Comparison of ENCODE assay signal across 15 cellular contexts in genomic region chr7:41889040-41889439, GRCh38.
DNase-seq lines count a peak whose midpoint lies in the region; ATAC-seq, FAIRE-seq and TF ChIP-seq lines count a peak whose summit lies in the region.
"Had no signal": no experiment of that assay in that cellular context is flagged by ENCODE, and none has a peak within 500 bp of the region (broad histone marks: within the 10 kb centered on the region; RNA-seq: fewer than 3 reads in every experiment).

No MANE protein-coding gene starts in this region.

- H3K4me3 ChIP-seq in astrocyte (ENCODE audit: insufficient read depth, low read depth, low read length): no peak overlapping the region

- H3K27ac ChIP-seq in astrocyte (ENCODE audit: low read depth, low read length): no peak overlapping the region
- H3K27ac ChIP-seq in CD4-positive, alpha-beta T cell (ENCODE audit: low read depth, low read length): no peak overlapping the region
- H3K27ac ChIP-seq: KMS-11 had no signal

- H3K4me3 Mint-ChIP-seq in astrocyte (ENCODE audit: unreplicated experiment): no peak overlapping the region
- H3K4me3 Mint-ChIP-seq in CD4-positive, alpha-beta T cell: no peak overlapping the region

- H3K9me3 ChIP-seq in astrocyte (ENCODE audit: insufficient read depth, low read depth, low read length): no peaks in the 10 kb centered on the region
- no peaks in the 10 kb centered on the region for H3K9me3 ChIP-seq in CD4-positive, alpha-beta T cell (ENCODE audit: control insufficient read depth, low read length)
- H3K9me3 ChIP-seq: BE2C had no signal

- H3K4me1 Mint-ChIP-seq in astrocyte (ENCODE audit: low read depth, unreplicated experiment): peaks cover 47% of the 10 kb centered on the region
- H3K4me1 Mint-ChIP-seq in CD4-positive, alpha-beta T cell (ENCODE audit: low read depth): no peaks in the 10 kb centered on the region

- no peaks in the 10 kb centered on the region for H3K36me3 ChIP-seq in astrocyte (ENCODE audit: insufficient read depth, low read length)
- H3K36me3 ChIP-seq: BE2C had no signal

- peak overlapping the region; percentile 9 for H2AFZ ChIP-seq in astrocyte (ENCODE audit: low read depth, low read length)

- H3K27ac Mint-ChIP-seq in astrocyte (ENCODE audit: unreplicated experiment): no peak overlapping the region
- H3K27ac Mint-ChIP-seq in CD4-positive, alpha-beta T cell: no peak overlapping the region

- FAIRE-seq in GM12891 (lab: Jason Lieb, UNC): peak; percentile 47
- peak; percentile 73 for FAIRE-seq in astrocyte (lab: Jason Lieb, UNC)
- FAIRE-seq: frontal cortex had no signal

- TF ChIP-seq POLR2A in GM12891 (IDR thresholded peaks at IDR 0.05; ENCODE audit: low read depth, low read length): no peak

- H3K4me1 ChIP-seq in astrocyte (ENCODE audit: insufficient read depth, low read length): peaks cover 37% of the 10 kb centered on the region
- H3K4me1 ChIP-seq: BE2C had no signal

- no peak for TF ChIP-seq CTCF in astrocyte (IDR thresholded peaks at IDR 0.05; ENCODE audit: insufficient read depth, low read depth, low read length)
- no peak for TF ChIP-seq CTCF in CD4-positive, alpha-beta T cell (IDR thresholded peaks at IDR 0.05)

- CTCF ChIA-PET in CD4-positive, alpha-beta T cell (lab: Charles Lee): interaction anchor here (1.5 kb wide), 1 partner anchor 52 kb away, joined by 4 read pairs; no protein-coding TSS in a partner anchor

- ATAC-seq in GM19463 (IDR thresholded peaks at IDR 0.05; ENCODE audit: unreplicated experiment): peak; percentile 40
- ATAC-seq in HG02981 (IDR thresholded peaks at IDR 0.05; ENCODE audit: unreplicated experiment): peak; percentile 58
- no peak for ATAC-seq in GM21619 (IDR thresholded peaks at IDR 0.05; ENCODE audit: unreplicated experiment)
- no peak for ATAC-seq in CD4-positive, alpha-beta T cell (ENCODE audit: poor library complexity)
- ATAC-seq: Panc1 had no signal

- no peak overlapping the region for H3K4me2 ChIP-seq in astrocyte (ENCODE audit: low read length)
- H3K4me2 ChIP-seq: KMS-11 had no signal

- no peaks in the 10 kb centered on the region for H3K36me3 Mint-ChIP-seq in astrocyte (ENCODE audit: low read depth, unreplicated experiment)
- no peaks in the 10 kb centered on the region for H3K36me3 Mint-ChIP-seq in CD4-positive, alpha-beta T cell (ENCODE audit: low read depth)

- no peak overlapping the region for H3K9ac ChIP-seq in astrocyte (ENCODE audit: low read length)
- H3K9ac ChIP-seq: KMS-11 had no signal

- POLR2A ChIA-PET in CD4-positive, alpha-beta T cell (lab: Charles Lee): no interaction called here

- intact Hi-C loops in CD4-positive, alpha-beta T cell (cut with DNase I, micrococcal nuclease): no loop called here

- peaks cover 3% of the 10 kb centered on the region for H3K9me3 Mint-ChIP-seq in astrocyte (ENCODE audit: unreplicated experiment)
- H3K9me3 Mint-ChIP-seq in CD4-positive, alpha-beta T cell: no peaks in the 10 kb centered on the region

- no peak for DNase-seq in GM12891 (ENCODE audit: insufficient read length, low spot score)
- no peak for DNase-seq in astrocyte (ENCODE audit: low read depth)
- DNase-seq in activated CD8-positive, alpha-beta memory T cell treated with anti-CD3 and anti-CD28 coated beads, Interleukin-2, amount 50 U/mL, for 4 hours: no peak
- no peak for DNase-seq in CD4-positive, alpha-beta T cell
- no peak for DNase-seq in SKM-1 treated with dmso at 0.1 percent for 144 hours (lab: John Stamatoyannopoulos, UW; ENCODE audit: unreplicated experiment)
- DNase-seq: amygdala; BE2C; NCI-H2171; stimulated activated CD4-positive, alpha-beta T cell treated with anti-CD3 and anti-CD28 coated beads, Interleukin-12 subunit alpha, Interleukin-12 subunit beta, amount 100 ng/mL, for 4 hours had no signal

- no peaks in the 10 kb centered on the region for H3K27me3 Mint-ChIP-seq in astrocyte (ENCODE audit: low read depth, unreplicated experiment)
- no peaks in the 10 kb centered on the region for H3K27me3 Mint-ChIP-seq in CD4-positive, alpha-beta T cell

- H3K79me2 ChIP-seq in astrocyte (ENCODE audit: insufficient read depth, low read length): no peaks in the 10 kb centered on the region

- H4K20me1 ChIP-seq in astrocyte (ENCODE audit: insufficient read depth, low read length): no peaks in the 10 kb centered on the region

- no peaks in the 10 kb centered on the region for H3K27me3 ChIP-seq in astrocyte (ENCODE audit: insufficient read depth, low read length)
- no peaks in the 10 kb centered on the region for H3K27me3 ChIP-seq in CD4-positive, alpha-beta T cell (ENCODE audit: control insufficient read depth, insufficient read depth, low read length)
- H3K27me3 ChIP-seq: BE2C had no signal

TF ChIP-seq in GM12891, 5 proteins besides CTCF, POLR2A, EP300 and RAD21:
- TF ChIP-seq POLR2AphosphoS5 (IDR thresholded peaks at IDR 0.05; ENCODE audit: low read depth, low read length) (no peak), PAX5 (IDR thresholded peaks at IDR 0.05; ENCODE audit: insufficient read depth, low read length, severe bottlenecking) (no peak), SPI1 (IDR thresholded peaks at IDR 0.05; ENCODE audit: low read depth, low read length) (no peak), TAF1 (IDR thresholded peaks at IDR 0.05; ENCODE audit: low read depth, low read length) (no peak), POU2F2 (IDR thresholded peaks at IDR 0.05; ENCODE audit: low read depth, low read length) (no peak)

Comparison
In these comparisons a context has a peak if more than half of its experiments do, and no peak if none do; other contexts are left out.
1. ATAC-seq: peak in GM19463 (single experiment) and HG02981 (single experiment); none in GM21619 (single experiment) and CD4-positive, alpha-beta T cell (single experiment).